ENCODE assay signal across 1 cellular context in genomic region chr12:5945071-5946008, GRCh38.
TF ChIP-seq lines count a peak whose summit lies in the region.

ANO2 (minus strand) TSS chr12:5945259; CDS start chr12:5945217, 42 bp downstream.

TF ChIP-seq in H1, 55 proteins besides CTCF, POLR2A, EP300 and RAD21 (continued from another document):
- TF ChIP-seq E2F6 (IDR thresholded peaks at IDR 0.05) (peak; percentile 41; the same call in 1 of the 2 replicates), BRCA1 (IDR thresholded peaks at IDR 0.05; ENCODE audit: low read depth, low read length) (no peak), SIX5 (IDR thresholded peaks at IDR 0.05; ENCODE audit: low read depth, low read length) (no peak), RXRA (IDR thresholded peaks at IDR 0.05; ENCODE audit: insufficient read depth, low read depth, low read length) (no peak), SUZ12 (IDR thresholded peaks at IDR 0.05; ENCODE audit: low read length) (peak; percentile 28; the same call in 1 of the 2 replicates), KDM5A (IDR thresholded peaks at IDR 0.05; ENCODE audit: low read length) (no peak), CBX5 (IDR thresholded peaks at IDR 0.05; ENCODE audit: low read depth, low read length) (no peak), SP1 (IDR thresholded peaks at IDR 0.05; ENCODE audit: low read depth, low read length) (no peak), RBBP5 (IDR thresholded peaks at IDR 0.05; ENCODE audit: borderline replicate concordance, low read depth, low read length) (no peak; the same call in 1 of the 2 replicates), FOSL1 (IDR thresholded peaks at IDR 0.05; ENCODE audit: insufficient read depth, low read depth, low read length) (no peak), EZH2 (IDR thresholded peaks at IDR 0.05; ENCODE audit: low read depth, low read length, severe bottlenecking) (peak; percentile 34), KDM4A (IDR thresholded peaks at IDR 0.05; ENCODE audit: low read depth, low read length, severe bottlenecking) (peak; percentile 95), GTF2F1 (IDR thresholded peaks at IDR 0.05; ENCODE audit: borderline replicate concordance, low read depth, low read length) (no peak), KDM1A (IDR thresholded peaks at IDR 0.05; ENCODE audit: borderline replicate concordance, low read length) (no peak), NRF1 (IDR thresholded peaks at IDR 0.05; ENCODE audit: low read depth, low read length) (no peak), PHF8 (conservative IDR thresholded peaks at IDR 0.05; ENCODE audit: low read depth, low read length) (peak; percentile 87), HDAC2 (IDR thresholded peaks at IDR 0.05; ENCODE audit: borderline replicate concordance in 1 of 2, low read depth in 2 of 2, low read length in 2 of 2) (no peak), BACH1 (IDR thresholded peaks at IDR 0.05; ENCODE audit: low read length) (no peak), CTBP2 (IDR thresholded peaks at IDR 0.05; ENCODE audit: borderline replicate concordance, insufficient read depth, insufficient read length, low read length) (no peak), ASH2L (IDR thresholded peaks at IDR 0.05; ENCODE audit: low read length) (peak; percentile 93), YY1 (IDR thresholded peaks at IDR 0.05; ENCODE audit: low read depth, low read length) (peak; percentile 85; the same call in 1 of the 2 replicates), SIN3A (conservative IDR thresholded peaks at IDR 0.05 in 1 of 2, IDR thresholded peaks at IDR 0.05 in 1 of 2; ENCODE audit: low read depth in 1 of 2, low read length in 2 of 2) (0 out of 4 replicates have a peak, but pooled peaks of 1 of the 2 experiments have one; percentile 31), RNF2 (IDR thresholded peaks at IDR 0.05; ENCODE audit: borderline replicate concordance, low read depth, low read length, missing control alignments, poor library complexity, severe bottlenecking) (no peak), TAF7 (optimal IDR thresholded peaks at IDR 0.05; ENCODE audit: borderline replicate concordance, low read depth, low read length) (no peak)
TF ChIP-seq in H1: peak in this region for 10.
